In the genomic region with DNA sequence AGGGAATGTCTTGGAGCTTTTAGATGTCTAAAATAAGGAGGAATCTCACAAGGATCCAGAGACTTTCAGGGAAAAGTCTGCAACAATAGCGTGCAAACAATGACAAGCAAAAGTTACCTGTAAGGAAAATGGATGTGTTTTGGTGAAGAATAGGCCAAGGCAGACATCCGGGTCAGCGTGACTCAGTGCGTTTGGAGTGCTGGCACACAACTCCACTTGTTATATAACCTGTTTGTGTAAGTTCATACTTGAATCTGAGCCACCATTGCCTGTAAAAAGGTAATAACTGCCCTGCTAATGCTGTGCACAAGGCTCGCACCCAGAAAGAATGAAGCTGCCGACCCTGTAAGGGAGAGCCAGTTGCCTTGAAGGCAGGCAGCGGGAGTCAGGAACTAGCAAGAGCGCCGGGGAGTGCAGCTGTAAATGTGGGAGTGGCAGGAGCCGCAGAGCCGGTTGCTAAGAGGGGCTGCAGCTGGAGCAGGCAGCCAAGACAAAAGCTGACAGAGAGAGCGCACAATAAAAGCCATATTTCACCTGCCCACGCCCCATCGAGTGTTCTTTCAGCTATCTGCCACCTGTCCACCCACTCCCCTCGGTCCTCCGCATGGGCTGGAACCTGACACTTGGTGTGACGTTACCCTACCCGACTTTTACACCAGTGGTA, we compare ENCODE assay signal across 10 cellular contexts.
A peak's percentile ranks its signal among the peaks of the same experiment; 100 is the strongest.
DNase-seq lines count a peak whose midpoint lies in the region; ATAC-seq and TF ChIP-seq lines count a peak whose summit lies in the region.
"Had no signal": no experiment of that assay in that cellular context is flagged by ENCODE, and none has a peak within 500 bp of the region (broad histone marks: within the 10 kb centered on the region; RNA-seq: fewer than 3 reads in every experiment).

No MANE protein-coding gene starts in this region.

- H3K36me3 ChIP-seq in prostate gland (no peaks in the 10 kb centered on the region), A673 (ENCODE audit: insufficient read depth, low read length, poor library complexity, severe bottlenecking) (no peaks in the 10 kb centered on the region)

- BruUV-seq in A673 (replicated peaks; lab: Mats Ljungman, UMichigan) = no TSS peak

- H3K27ac ChIP-seq in prostate gland (peak overlapping the region in 1 of 2 donors; percentile 19), A673 (ENCODE audit: low read depth, low read length, poor library complexity, severe bottlenecking) (no peak overlapping the region)

- no peaks in the 10 kb centered on the region for H3K27me3 Mint-ChIP-seq in naive thymus-derived CD8-positive, alpha-beta T cell
- H3K27me3 Mint-ChIP-seq: CD4-positive, alpha-beta T cell had no signal

- H3K4me3 ChIP-seq in epithelial cell of proximal tubule (ENCODE audit: low read depth, low read length) = peak overlapping the region; percentile 35
- H3K4me3 ChIP-seq in prostate gland = peak overlapping the region in 1 of 2 donors; percentile 7
- H3K4me3 ChIP-seq in A673 (ENCODE audit: low read depth, low read length, poor library complexity, severe bottlenecking) = no peak overlapping the region

- no peak for TF ChIP-seq POLR2A in prostate gland (IDR thresholded peaks at IDR 0.05)

- intact Hi-C loops in prostate gland (cut with DNase I) = no loop called here
- intact Hi-C loops in A673 (cut with micrococcal nuclease; ENCODE audit: unreplicated experiment) = no loop called here

- H3K9me3 ChIP-seq in prostate gland (no peaks in the 10 kb centered on the region), A673 (ENCODE audit: low read depth, low read length, poor library complexity, severe bottlenecking) (peaks cover 7% of the 10 kb centered on the region)

- WGBS in prostate gland = 17% methylated on average over 18 of the region's 18 CpGs

- DNase-seq in HEK293T (ENCODE audit: extremely low spot score) (peak; percentile 16), NCI-H345 treated with DMSO at 0.1 percent for 48 hours (lab: John Stamatoyannopoulos, UW; ENCODE audit: unreplicated experiment) (peak; percentile 97), epithelial cell of proximal tubule (ENCODE audit: low read depth) (peak; percentile 6), prostate gland (ENCODE audit: low spot score) (peak; percentile 27), A673 (ENCODE audit: low spot score) (no peak)
- DNase-seq in activated CD4-positive, alpha-beta T cell treated with anti-CD3 and anti-CD28 coated beads, Interleukin-2, amount 50 U/mL, for 48 hours = no peak
- no peak for DNase-seq in naive thymus-derived CD8-positive, alpha-beta T cell
- DNase-seq: CD4-positive, alpha-beta T cell; mesenchymal stem cell had no signal

- ATAC-seq in GM19023 (IDR thresholded peaks at IDR 0.05; ENCODE audit: unreplicated experiment) = no peak
- no peak for ATAC-seq in naive thymus-derived CD8-positive, alpha-beta T cell

- no peaks in the 10 kb centered on the region for H3K36me3 Mint-ChIP-seq in naive thymus-derived CD8-positive, alpha-beta T cell

- H3K4me1 Mint-ChIP-seq in naive thymus-derived CD8-positive, alpha-beta T cell = no peaks in the 10 kb centered on the region

- H3K4me1 ChIP-seq in prostate gland (replicated peaks) (no peaks in the 10 kb centered on the region), A673 (ENCODE audit: insufficient read depth, low read length, poor library complexity, severe bottlenecking) (no peaks in the 10 kb centered on the region)

- peaks cover 0 to 23% (median 3%) of the 10 kb centered on the region in 9 donors for H3K9me3 Mint-ChIP-seq in naive thymus-derived CD8-positive, alpha-beta T cell

- CTCF ChIA-PET in HEK293T (lab: Yijun Ruan, JAX) (no interaction called here), A673 (lab: Charles Lee) (no interaction called here)

- H3K27me3 ChIP-seq in prostate gland (replicated peaks; ENCODE audit: insufficient read depth) = no peaks in the 10 kb centered on the region
- no peaks in the 10 kb centered on the region for H3K27me3 ChIP-seq in A673 (replicated peaks; ENCODE audit: insufficient read depth, low read depth, low read length, poor library complexity)

- POLR2A ChIA-PET in HEK293T (lab: Yijun Ruan, JAX) (no interaction called here), A673 (lab: Charles Lee; ENCODE audit: low non-redundant PET) (no interaction called here)
- POLR2A ChIA-PET in naive thymus-derived CD8-positive, alpha-beta T cell (lab: Charles Lee) = no interaction called here

- H3K27ac Mint-ChIP-seq in naive thymus-derived CD8-positive, alpha-beta T cell = no peak overlapping the region
- H3K27ac Mint-ChIP-seq: CD4-positive, alpha-beta T cell had no signal

- no peak overlapping the region for H3K4me3 Mint-ChIP-seq in naive thymus-derived CD8-positive, alpha-beta T cell
- H3K4me3 Mint-ChIP-seq: CD4-positive, alpha-beta T cell had no signal

- no peak for TF ChIP-seq CTCF in epithelial cell of proximal tubule (conservative IDR thresholded peaks at IDR 0.05; ENCODE audit: low read depth, low read length)
- TF ChIP-seq CTCF in prostate gland (IDR thresholded peaks at IDR 0.05) = no peak
- no peak for TF ChIP-seq CTCF in A673 (conservative IDR thresholded peaks at IDR 0.05; ENCODE audit: low read depth, low read length)

TF ChIP-seq in HEK293T, 16 proteins besides CTCF, POLR2A, EP300 and RAD21:
- TF ChIP-seq TARDBP (IDR thresholded peaks at IDR 0.05) = no peak
TF ChIP-seq in HEK293T: peak in this region for 0.

Comparison
In these comparisons a context has a peak if more than half of its experiments do, and no peak if none do; other contexts are left out.
1. DNase-seq: peak in HEK293T (single experiment), NCI-H345 treated with DMSO at 0.1 percent for 48 hours (single experiment), epithelial cell of proximal tubule (single experiment) and prostate gland (single experiment); none in activated CD4-positive, alpha-beta T cell treated with anti-CD3 and anti-CD28 coated beads, Interleukin-2, amount 50 U/mL, for 48 hours (0 of 2), A673 (single experiment) and naive thymus-derived CD8-positive, alpha-beta T cell (0 of 10).